24 cellular contexts compared by ENCODE assay signal in the genomic region with DNA sequence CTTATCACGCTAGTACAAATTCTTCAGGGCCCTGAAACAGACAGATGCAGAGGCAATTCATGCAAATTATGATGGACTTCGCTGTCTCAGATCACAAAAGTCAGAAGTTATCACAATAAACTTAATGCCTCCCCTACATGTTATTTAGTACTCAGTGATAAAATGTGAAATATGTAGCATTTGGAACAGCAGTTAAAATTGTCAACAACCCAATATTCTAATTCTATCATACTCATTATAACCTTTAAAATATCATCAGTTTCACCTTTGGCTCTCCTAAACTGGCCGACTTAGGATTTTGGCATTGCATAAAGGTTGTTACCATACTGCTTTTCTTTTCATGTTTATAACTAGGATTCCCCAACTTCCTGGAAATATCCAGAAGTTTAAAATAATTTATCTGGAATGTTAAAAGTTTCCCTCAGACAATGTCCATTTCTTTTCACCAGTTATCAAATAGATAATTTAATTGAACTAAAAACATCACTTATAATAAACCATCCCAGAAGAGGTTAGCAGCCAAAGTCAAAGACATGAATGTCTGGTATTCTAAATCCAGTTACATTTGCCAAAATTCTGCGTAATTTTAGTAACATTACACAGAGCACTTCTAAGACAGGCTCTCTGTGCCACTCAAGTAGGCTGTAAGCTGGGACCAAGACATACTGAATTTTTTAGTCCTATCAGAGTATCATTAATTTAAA.
DNase-seq lines count a peak whose midpoint lies in the region; ATAC-seq and TF ChIP-seq lines count a peak whose summit lies in the region.
"Had no signal": no experiment of that assay in that cellular context is flagged by ENCODE, and none has a peak within 500 bp of the region (broad histone marks: within the 10 kb centered on the region; RNA-seq: fewer than 3 reads in every experiment).

No MANE protein-coding gene starts in this region.

- TF ChIP-seq RAD21 in IMR-90 (IDR thresholded peaks at IDR 0.05; ENCODE audit: low read length): no peak

- H2BK120ac ChIP-seq in IMR-90 (ENCODE audit: low read depth, low read length): no peak overlapping the region

- TF ChIP-seq POLR2A in IMR-90 (IDR thresholded peaks at IDR 0.05; ENCODE audit: low read depth, low read length): no peak

- no peak overlapping the region for H3K4me2 ChIP-seq in IMR-90 (ENCODE audit: low read depth, low read length)
- H3K4me2 ChIP-seq: PC-9 had no signal

- no peak for TF ChIP-seq CTCF in AG10803 (conservative IDR thresholded peaks at IDR 0.05; ENCODE audit: low read length)
- no peak for TF ChIP-seq CTCF in IMR-90 (conservative IDR thresholded peaks at IDR 0.05; ENCODE audit: low read depth, low read length)
- TF ChIP-seq CTCF in choroid plexus epithelial cell (conservative IDR thresholded peaks at IDR 0.05; ENCODE audit: low read depth, low read length): no peak
- TF ChIP-seq CTCF in mesothelial cell of epicardium (IDR thresholded peaks at IDR 0.05; ENCODE audit: unreplicated experiment): no peak
- no peak for TF ChIP-seq CTCF in CD4-positive, alpha-beta T cell (IDR thresholded peaks at IDR 0.05)

- H3K4me3 ChIP-seq in AG10803 (ENCODE audit: low read length) (no peak overlapping the region), IMR-90 (ENCODE audit: insufficient read depth, low read depth, low read length) (no peak overlapping the region), choroid plexus epithelial cell (ENCODE audit: low read depth, low read length) (no peak overlapping the region)
- H3K4me3 ChIP-seq: PC-9 had no signal

- in situ Hi-C loops in IMR-90 (cut with MboI; ENCODE audit: low sequenced_read_pairs): no loop called here

- H2AFZ ChIP-seq in IMR-90 (replicated peaks; ENCODE audit: low read length, poor library complexity): no peak overlapping the region
- H2AFZ ChIP-seq: PC-9 had no signal

- ATAC-seq in IMR-90 (ENCODE audit: low read depth): 0 out of 2 replicates have a peak, but pooled peaks have one; percentile 37
- no peak for ATAC-seq in CD4-positive, alpha-beta T cell (ENCODE audit: poor library complexity)
- ATAC-seq: HCT116 had no signal

- no peak overlapping the region for H4K8ac ChIP-seq in IMR-90 (ENCODE audit: low read depth in 2 of 2, low read length in 2 of 2)

- H4K5ac ChIP-seq in IMR-90 (ENCODE audit: low read depth, low read length): no peak overlapping the region

- no peak overlapping the region; the same call in 1 of the 2 replicates for H2AK5ac ChIP-seq in IMR-90 (ENCODE audit: low read depth, low read length)

- H3K36me3 ChIP-seq in IMR-90 (ENCODE audit: control insufficient read depth, insufficient read depth, low read length): no peaks in the 10 kb centered on the region

- H3K4ac ChIP-seq in IMR-90 (ENCODE audit: low read depth, low read length): 0 out of 2 replicates have a peak overlapping the region, but pooled peaks have one; percentile 13

- intact Hi-C loops in IMR-90 (cut with micrococcal nuclease): no loop called here
- intact Hi-C loops in CD4-positive, alpha-beta T cell (cut with DNase I, micrococcal nuclease): no loop called here

- H3K9me3 Mint-ChIP-seq in mesothelial cell of epicardium: peaks cover 4% of the 10 kb centered on the region
- no peaks in the 10 kb centered on the region for H3K9me3 Mint-ChIP-seq in CD4-positive, alpha-beta T cell
- no peaks in the 10 kb centered on the region for H3K9me3 Mint-ChIP-seq in activated naive CD4-positive, alpha-beta T cell treated with anti-CD3 and anti-CD28 coated beads, Interleukin-2, amount 10 ng/mL, durations not matched to agents 7 days and 5 days

- H2BK20ac ChIP-seq in IMR-90 (ENCODE audit: low read depth, low read length): no peak overlapping the region

- H3K9me3 ChIP-seq in IMR-90 (ENCODE audit: control insufficient read depth, insufficient read depth, low read length): peaks cover 2% of the 10 kb centered on the region; the same call in 1 of the 2 replicates
- no peaks in the 10 kb centered on the region for H3K9me3 ChIP-seq in CD4-positive, alpha-beta T cell (ENCODE audit: control insufficient read depth, low read length)

- H3K18ac ChIP-seq in IMR-90 (ENCODE audit: low read depth, low read length): no peak overlapping the region

- peak overlapping the region; percentile 76 for H3K27ac Mint-ChIP-seq in mesothelial cell of epicardium
- no peak overlapping the region for H3K27ac Mint-ChIP-seq in CD4-positive, alpha-beta T cell
- H3K27ac Mint-ChIP-seq in activated naive CD4-positive, alpha-beta T cell treated with anti-CD3 and anti-CD28 coated beads, Interleukin-2, amount 10 ng/mL, durations not matched to agents 7 days and 5 days: no peak overlapping the region
- H3K27ac Mint-ChIP-seq: B cell; CD8-positive, alpha-beta memory T cell had no signal

- BruUV-seq in IMR-90 (replicated peaks; lab: Mats Ljungman, UMichigan): no TSS peak

- WGBS in IMR-90 (ENCODE audit: extremely low coverage in 2 of 2, insufficient read length in 1 of 2), 2 experiments: 60% methylated on average over 1 of the region's 4 CpGs; no CpG with 5 or more reads in 1 of the 2 experiments

- no peak overlapping the region for H2AK9ac ChIP-seq in IMR-90 (replicated peaks; ENCODE audit: low read depth, low read length, poor library complexity)

- no peaks in the 10 kb centered on the region for H4K20me1 ChIP-seq in IMR-90 (ENCODE audit: insufficient read depth, low read length)

- H2BK5ac ChIP-seq in IMR-90 (ENCODE audit: low read depth, low read length, poor library complexity, severe bottlenecking): no peak overlapping the region

- H3K4me3 Mint-ChIP-seq in mesothelial cell of epicardium: no peak overlapping the region
- H3K4me3 Mint-ChIP-seq in CD4-positive, alpha-beta T cell: no peak overlapping the region
- H3K4me3 Mint-ChIP-seq in activated naive CD4-positive, alpha-beta T cell treated with anti-CD3 and anti-CD28 coated beads, Interleukin-2, amount 10 ng/mL, durations not matched to agents 7 days and 5 days: no peak overlapping the region
- H3K4me3 Mint-ChIP-seq: B cell; CD8-positive, alpha-beta memory T cell had no signal

- no peak overlapping the region for H3K56ac ChIP-seq in IMR-90 (ENCODE audit: extremely low read depth, insufficient read depth, low read length)

- H3K14ac ChIP-seq in IMR-90 (replicated peaks; ENCODE audit: low read depth, low read length): no peak overlapping the region

- no peak overlapping the region for H2BK15ac ChIP-seq in IMR-90 (ENCODE audit: low read depth, low read length)

- dilution Hi-C loops in IMR-90 (cut with HindIII; ENCODE audit: low sequenced_read_pairs, unreplicated experiment): no loop called here

- DNase-seq in AG10803 (ENCODE audit: low read depth) (peak; percentile 13), IMR-90 (no peak), choroid plexus epithelial cell (ENCODE audit: low read depth) (peak; percentile 33), mesothelial cell of epicardium (ENCODE audit: low spot score in 2 of 2, unreplicated experiment in 2 of 2) (no peak), NCI-H748 treated with DMSO at 0.1 percent for 48 hours (lab: John Stamatoyannopoulos, UW) (no peak)
- no peak for DNase-seq in CD4-positive, alpha-beta T cell
- no peak for DNase-seq in activated CD8-positive, alpha-beta memory T cell treated with anti-CD3 and anti-CD28 coated beads for 24 hours
- no peak for DNase-seq in activated naive CD4-positive, alpha-beta T cell treated with anti-CD3 and anti-CD28 coated beads, Interleukin-2, amount 10 ng/mL, durations not matched to agents 7 days and 5 days
- DNase-seq: CD8-positive, alpha-beta memory T cell; DMS79 treated with DMSO at 0.1 percent for 48 hours; GF-D8; KBM-7; NCI-H1105; NCI-H146; NCI-H2029; NCI-H446; NCI-H524 treated with DMSO at 0.1 percent for 48 hours; NCI-H82; NK-92 treated with Interleukin-12 subunit alpha and Interleukin-12 subunit beta, amount 100 ng/mL, for 24 hours; PC-9; SHP77 had no signal

- H3K9me1 ChIP-seq in IMR-90 (ENCODE audit: insufficient read depth, low read length): no peaks in the 10 kb centered on the region; the same call in 1 of the 2 replicates

- no peaks in the 10 kb centered on the region for H3K27me3 Mint-ChIP-seq in mesothelial cell of epicardium (ENCODE audit: low read depth)
- peaks cover 7% of the 10 kb centered on the region for H3K27me3 Mint-ChIP-seq in CD4-positive, alpha-beta T cell
- H3K27me3 Mint-ChIP-seq in activated naive CD4-positive, alpha-beta T cell treated with anti-CD3 and anti-CD28 coated beads, Interleukin-2, amount 10 ng/mL, durations not matched to agents 7 days and 5 days: peaks cover 4% of the 10 kb centered on the region

- peaks cover 34% of the 10 kb centered on the region for H3K4me1 Mint-ChIP-seq in mesothelial cell of epicardium
- no peaks in the 10 kb centered on the region for H3K4me1 Mint-ChIP-seq in CD4-positive, alpha-beta T cell (ENCODE audit: low read depth)
- H3K4me1 Mint-ChIP-seq in activated naive CD4-positive, alpha-beta T cell treated with anti-CD3 and anti-CD28 coated beads, Interleukin-2, amount 10 ng/mL, durations not matched to agents 7 days and 5 days: no peaks in the 10 kb centered on the region
- H3K4me1 Mint-ChIP-seq: B cell; CD8-positive, alpha-beta memory T cell had no signal

- no peak overlapping the region for H3K23ac ChIP-seq in IMR-90 (ENCODE audit: low read depth, low read length)

- H4K91ac ChIP-seq in IMR-90 (ENCODE audit: insufficient read depth, low read depth, low read length): no peak overlapping the region

- POLR2A ChIA-PET in IMR-90 (lab: Charles Lee; ENCODE audit: unreplicated experiment): no interaction called here
- POLR2A ChIA-PET in CD4-positive, alpha-beta T cell (lab: Charles Lee): interaction anchor here (0.7 kb wide), 1 partner anchor 18 kb away, joined by 3 read pairs; no protein-coding TSS in a partner anchor

- CTCF ChIA-PET in IMR-90 (lab: Yijun Ruan, JAX): no interaction called here
- CTCF ChIA-PET in CD4-positive, alpha-beta T cell (lab: Charles Lee): no interaction called here
- CTCF ChIA-PET in activated naive CD4-positive, alpha-beta T cell treated with anti-CD3 and anti-CD28 coated beads, Interleukin-2, amount 10 ng/mL, durations not matched to agents 7 days and 5 days (lab: Charles Lee): no interaction called here

- H3K9ac ChIP-seq in IMR-90 (ENCODE audit: low read depth, low read length): no peak overlapping the region

- no peaks in the 10 kb centered on the region for H3K36me3 Mint-ChIP-seq in mesothelial cell of epicardium
- H3K36me3 Mint-ChIP-seq in CD4-positive, alpha-beta T cell (ENCODE audit: low read depth): no peaks in the 10 kb centered on the region
- no peaks in the 10 kb centered on the region for H3K36me3 Mint-ChIP-seq in activated naive CD4-positive, alpha-beta T cell treated with anti-CD3 and anti-CD28 coated beads, Interleukin-2, amount 10 ng/mL, durations not matched to agents 7 days and 5 days
- H3K36me3 Mint-ChIP-seq: CD8-positive, alpha-beta memory T cell had no signal

- H3K27me3 ChIP-seq in IMR-90 (ENCODE audit: control insufficient read depth, insufficient read depth, low read length): no peaks in the 10 kb centered on the region
- peaks cover 6% of the 10 kb centered on the region for H3K27me3 ChIP-seq in CD4-positive, alpha-beta T cell (ENCODE audit: control insufficient read depth, insufficient read depth, low read length)

- H3K79me1 ChIP-seq in IMR-90 (ENCODE audit: low read depth in 1 of 2, low read length in 2 of 2): no peaks in the 10 kb centered on the region

- H3K4me1 ChIP-seq in IMR-90 (ENCODE audit: control insufficient read depth, insufficient read depth, low read length): no peaks in the 10 kb centered on the region

- H3K27ac ChIP-seq in IMR-90 (ENCODE audit: insufficient read depth, low read length): no peak overlapping the region
- no peak overlapping the region for H3K27ac ChIP-seq in CD4-positive, alpha-beta T cell (ENCODE audit: low read depth, low read length)
- H3K27ac ChIP-seq: C4-2B, PC-9 had no signal

Comparison
In these comparisons a context has a peak if more than half of its experiments do, and no peak if none do; other contexts are left out.
1. DNase-seq: peak in AG10803 (single experiment) and choroid plexus epithelial cell (single experiment); none in IMR-90 (single experiment), mesothelial cell of epicardium (0 of 2), CD4-positive, alpha-beta T cell (0 of 10), activated CD8-positive, alpha-beta memory T cell treated with anti-CD3 and anti-CD28 coated beads for 24 hours (single experiment), activated naive CD4-positive, alpha-beta T cell treated with anti-CD3 and anti-CD28 coated beads, Interleukin-2, amount 10 ng/mL, durations not matched to agents 7 days and 5 days (single experiment) and NCI-H748 treated with DMSO at 0.1 percent for 48 hours (single experiment).